Comparison of ENCODE assay signal across 8 cellular contexts in genomic region chr9:6907772-6908381, GRCh38.
DNase-seq lines count a peak whose midpoint lies in the region; ATAC-seq and TF ChIP-seq lines count a peak whose summit lies in the region.

No MANE protein-coding gene starts in this region.

- H3K27ac ChIP-seq in left ventricle myocardium inferior (replicated peaks) (no peak overlapping the region), gastroesophageal sphincter (no peak overlapping the region), upper lobe of right lung (no peak overlapping the region)

- DNase-seq in left ventricle myocardium inferior (no peak), left ventricle myocardium superior (no peak), RKO (ENCODE audit: low spot score) (peak; percentile 59), upper lobe of right lung (no peak), NCI-H226 (no peak)

- TF ChIP-seq EP300 in gastroesophageal sphincter (IDR thresholded peaks at IDR 0.05), result no peak

- H3K4me1 ChIP-seq in left ventricle myocardium inferior (peaks cover 14% of the 10 kb centered on the region), gastroesophageal sphincter (peaks cover 0 to under 1% (median 0%) of the 10 kb centered on the region in 3 donors), upper lobe of right lung (no peaks in the 10 kb centered on the region)

- 70 to 74% methylated on average over 4 of the region's 4 CpGs for WGBS in gastroesophageal sphincter (ENCODE audit: low coverage in 1 of 2), 2 donors

- no peak for TF ChIP-seq POLR2A in gastroesophageal sphincter (IDR thresholded peaks at IDR 0.05)

- H3K27me3 ChIP-seq in left ventricle myocardium inferior (ENCODE audit: low read depth) (no peaks in the 10 kb centered on the region), gastroesophageal sphincter (no peaks in the 10 kb centered on the region), upper lobe of right lung (no peaks in the 10 kb centered on the region)

- no peaks in the 10 kb centered on the region for H3K9me3 ChIP-seq in left ventricle myocardium inferior (replicated peaks)
- H3K9me3 ChIP-seq in gastroesophageal sphincter, result no peaks in the 10 kb centered on the region
- H3K9me3 ChIP-seq in upper lobe of right lung, result no peaks in the 10 kb centered on the region

- intact Hi-C loops in left ventricle myocardium inferior (cut with micrococcal nuclease), result no loop called here
- intact Hi-C loops in left ventricle myocardium superior (cut with micrococcal nuclease), result no loop called here
- intact Hi-C loops in upper lobe of right lung (cut with DNase I), result no loop called here

- H3K4me3 ChIP-seq in left ventricle myocardium inferior, result no peak overlapping the region
- H3K4me3 ChIP-seq in gastroesophageal sphincter, result no peak overlapping the region
- no peak overlapping the region for H3K4me3 ChIP-seq in upper lobe of right lung

- TF ChIP-seq CTCF in left ventricle myocardium inferior (IDR thresholded peaks at IDR 0.05; ENCODE audit: borderline replicate concordance) (peak; percentile 64), gastroesophageal sphincter (IDR thresholded peaks at IDR 0.05) (peak in 3 of 4 experiments; percentile 7 to 44 (median 21)), upper lobe of right lung (IDR thresholded peaks at IDR 0.05) (peak; percentile 56)

- ATAC-seq in left ventricle myocardium superior (no peak), gastroesophageal sphincter (no peak), upper lobe of right lung (no peak), HG03520 (IDR thresholded peaks at IDR 0.05; ENCODE audit: unreplicated experiment) (no peak), GM21619 (IDR thresholded peaks at IDR 0.05; ENCODE audit: unreplicated experiment) (no peak)

- H3K36me3 ChIP-seq in left ventricle myocardium inferior (no peaks in the 10 kb centered on the region), gastroesophageal sphincter (no peaks in the 10 kb centered on the region), upper lobe of right lung (no peaks in the 10 kb centered on the region)
